9 cellular contexts compared by ENCODE assay signal in genomic region chr9:78115073-78115472, GRCh38.
DNase-seq lines count a peak whose midpoint lies in the region; ATAC-seq and TF ChIP-seq lines count a peak whose summit lies in the region.
"Had no signal": no experiment of that assay in that cellular context is flagged by ENCODE, and none has a peak within 500 bp of the region (broad histone marks: within the 10 kb centered on the region; RNA-seq: fewer than 3 reads in every experiment).

No MANE protein-coding gene starts in this region.

- peaks cover 50% of the 10 kb centered on the region for H3K4me1 Mint-ChIP-seq in T-helper 2 cell treated with Interferon-gamma antibody and Interleukin-4, amounts not matched to agents 5 μg/mL and 100 μg/mL, for 36 hours (ENCODE audit: low read depth)

- no peak overlapping the region for H3K4me3 Mint-ChIP-seq in T-helper 2 cell treated with Interferon-gamma antibody and Interleukin-4, amounts not matched to agents 5 μg/mL and 100 μg/mL, for 36 hours

- H3K4me3 ChIP-seq in AG04449 (ENCODE audit: low read depth, low read length) (no peak overlapping the region), fibroblast of villous mesenchyme (ENCODE audit: low read depth, low read length) (no peak overlapping the region), uterus (no peak overlapping the region)

- peaks cover 18% of the 10 kb centered on the region for H3K9me3 Mint-ChIP-seq in T-helper 2 cell treated with Interferon-gamma antibody and Interleukin-4, amounts not matched to agents 5 μg/mL and 100 μg/mL, for 36 hours

- TF ChIP-seq CTCF in AG04449 (IDR thresholded peaks at IDR 0.05; ENCODE audit: insufficient read depth, low read length, missing control alignments): peak; percentile 3
- peak; percentile 50 for TF ChIP-seq CTCF in fibroblast of villous mesenchyme (IDR thresholded peaks at IDR 0.05; ENCODE audit: insufficient read depth, low read depth, low read length)
- TF ChIP-seq CTCF in uterus (IDR thresholded peaks at IDR 0.05): no peak

- CTCF ChIA-PET in AG04449 (lab: Yijun Ruan, JAX): interaction anchor here (2.0 to 2.1 kb wide), 2 partner anchors 13 to 79 kb away, joined by 5 to 6 read pairs; no protein-coding TSS in a partner anchor

- no peaks in the 10 kb centered on the region for H3K9me3 ChIP-seq in uterus

- H3K27me3 ChIP-seq in uterus: no peaks in the 10 kb centered on the region

- H3K36me3 Mint-ChIP-seq in T-helper 2 cell treated with Interferon-gamma antibody and Interleukin-4, amounts not matched to agents 5 μg/mL and 100 μg/mL, for 36 hours (ENCODE audit: low read depth): peaks cover 12% of the 10 kb centered on the region

- H3K27me3 Mint-ChIP-seq in T-helper 2 cell treated with Interferon-gamma antibody and Interleukin-4, amounts not matched to agents 5 μg/mL and 100 μg/mL, for 36 hours (ENCODE audit: low read depth): no peaks in the 10 kb centered on the region

- ATAC-seq in GM18502 (IDR thresholded peaks at IDR 0.05; ENCODE audit: poor library complexity, unreplicated experiment): peak; percentile 64
- no peak for ATAC-seq in GM19455 (IDR thresholded peaks at IDR 0.05; ENCODE audit: unreplicated experiment)

- intact Hi-C loops in uterus (cut with DNase I; ENCODE audit: low total_unique reads): no loop called here

- H3K27ac Mint-ChIP-seq in T-helper 2 cell treated with Interferon-gamma antibody and Interleukin-4, amounts not matched to agents 5 μg/mL and 100 μg/mL, for 36 hours: no peak overlapping the region

- TF ChIP-seq POLR2A in uterus (IDR thresholded peaks at IDR 0.05): no peak

- no peaks in the 10 kb centered on the region for H3K4me1 ChIP-seq in uterus

- POLR2A ChIA-PET in AG04449 (lab: Yijun Ruan, JAX): no interaction called here

- no peak for DNase-seq in AG04449 (ENCODE audit: low read depth, low spot score)
- peak; percentile 47 for DNase-seq in NCI-H69 (lab: John Stamatoyannopoulos, UW)
- DNase-seq in fibroblast of villous mesenchyme (ENCODE audit: low read depth): no peak
- DNase-seq in uterus: no peak
- DNase-seq in 8988T: no peak
- no peak for DNase-seq in T-helper 2 cell treated with Interferon-gamma antibody and Interleukin-4, amounts not matched to agents 5 μg/mL and 100 μg/mL, for 36 hours (ENCODE audit: low spot score)
- DNase-seq: activated CD8-positive, alpha-beta memory T cell treated with anti-CD3 and anti-CD28 coated beads, Interleukin-2, amount 50 U/mL, for 48 hours had no signal

- no peak overlapping the region for H3K27ac ChIP-seq in uterus

- no peaks in the 10 kb centered on the region for H3K36me3 ChIP-seq in uterus

Comparison
In these comparisons a context has a peak if more than half of its experiments do, and no peak if none do; other contexts are left out.
1. CTCF ChIP-seq: peak in AG04449 (single experiment) and fibroblast of villous mesenchyme (single experiment); none in uterus (0 of 4).